In the genomic region with DNA sequence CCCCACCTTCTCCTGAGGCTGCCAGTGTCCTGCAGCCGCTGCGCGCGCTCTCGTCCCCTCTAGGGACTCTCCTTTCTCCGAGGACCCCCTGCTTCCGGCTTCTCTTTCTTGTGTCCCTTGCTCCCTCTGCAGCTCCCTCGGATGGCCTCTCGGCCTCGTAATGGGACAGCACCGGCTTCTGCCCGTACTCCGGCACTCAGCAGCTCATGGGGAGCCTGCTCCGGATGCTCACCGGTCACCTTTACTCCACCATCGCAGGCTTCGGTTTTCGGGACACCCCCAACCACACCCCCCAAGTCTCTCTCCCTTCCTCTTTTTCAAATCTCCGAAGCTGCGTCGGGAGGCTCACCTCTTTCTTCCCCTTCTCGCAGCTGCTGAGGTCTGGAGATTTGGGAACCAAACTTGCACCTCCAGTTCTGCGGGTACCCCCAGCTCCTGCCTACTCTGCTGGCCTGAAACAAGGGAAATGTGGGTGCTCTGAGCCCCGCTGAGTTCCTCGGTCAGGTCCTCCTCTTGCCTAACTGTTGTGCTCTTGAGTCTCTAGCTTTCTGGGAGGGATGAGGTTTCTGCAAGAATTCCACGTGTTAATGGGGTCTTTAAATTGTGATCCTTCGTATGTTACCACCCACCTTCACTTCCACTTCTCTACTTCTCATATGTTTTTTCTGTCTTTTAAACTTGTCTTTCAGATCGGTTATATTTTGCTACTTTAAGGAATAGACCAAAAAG, we compare ENCODE assay signal across 8 cellular contexts. TPM values are rescaled to one million over a fixed set of nuclear protein-coding genes. Genes with fewer than 3 reads are reported as not detected.
DNase-seq lines count a peak whose midpoint lies in the region; ATAC-seq and TF ChIP-seq lines count a peak whose summit lies in the region.

No MANE protein-coding gene starts in this region.

- TF ChIP-seq CTCF in fibroblast of villous mesenchyme (IDR thresholded peaks at IDR 0.05; ENCODE audit: insufficient read depth, low read depth, low read length): no peak

- H3K27me3 ChIP-seq in neuron (ENCODE audit: insufficient read depth, low read length): no peaks in the 10 kb centered on the region

- DNase-seq in NCI-H748 treated with DMSO at 0.1 percent for 48 hours (lab: John Stamatoyannopoulos, UW): peak; percentile 19
- peak; percentile 12 for DNase-seq in activated T-helper 1 cell treated with Interleukin-2 at 50 U/mL for 16 hours (ENCODE audit: low read depth)
- peak; percentile 27 for DNase-seq in fibroblast of villous mesenchyme (ENCODE audit: low read depth)
- DNase-seq in A172 (ENCODE audit: low spot score): no peak
- DNase-seq in occipital lobe (lab: John Stamatoyannopoulos, UW): no peak

- peak overlapping the region; percentile 78 for H2AFZ ChIP-seq in neuron (ENCODE audit: low read depth, low read length)

- no peaks in the 10 kb centered on the region for H3K36me3 ChIP-seq in neuron (ENCODE audit: insufficient read depth, low read length)

- peaks cover 32% of the 10 kb centered on the region for H3K4me1 ChIP-seq in neuron (ENCODE audit: insufficient read depth, low read length)

- H3K9me3 ChIP-seq in neuron (ENCODE audit: low read length): no peaks in the 10 kb centered on the region

- peak overlapping the region; percentile 95 for H3K4me3 ChIP-seq in fibroblast of villous mesenchyme (ENCODE audit: low read depth, low read length)
- H3K4me3 ChIP-seq in neuron (ENCODE audit: low read length): peak overlapping the region; percentile 93

- ATAC-seq in GM18502 (IDR thresholded peaks at IDR 0.05; ENCODE audit: poor library complexity, unreplicated experiment) (peak; percentile 26), HG02642 (IDR thresholded peaks at IDR 0.05; ENCODE audit: poor library complexity, unreplicated experiment) (peak; percentile 23)

RNA-seq across cellular contexts. Expression of gene CDC14A, which starts 0.9 kb away (rescaled TPM):
- 4.2 and 5.2 TPM in 2 replicates for total RNA-seq in fibroblast of villous mesenchyme
- total RNA-seq in A172 (2014; rRNA removed; shearing (Covaris generic)): 8.0 and 8.3 TPM in 2 replicates
- total RNA-seq in occipital lobe: 5.1 TPM

Comparison
In these comparisons a context has a peak if more than half of its experiments do, and no peak if none do; other contexts are left out.
1. DNase-seq: peak in NCI-H748 treated with DMSO at 0.1 percent for 48 hours (single experiment), activated T-helper 1 cell treated with Interleukin-2 at 50 U/mL for 16 hours (single experiment) and fibroblast of villous mesenchyme (single experiment); none in A172 (single experiment) and occipital lobe (single experiment).